25 cellular contexts compared by ENCODE assay signal in the genomic region with DNA sequence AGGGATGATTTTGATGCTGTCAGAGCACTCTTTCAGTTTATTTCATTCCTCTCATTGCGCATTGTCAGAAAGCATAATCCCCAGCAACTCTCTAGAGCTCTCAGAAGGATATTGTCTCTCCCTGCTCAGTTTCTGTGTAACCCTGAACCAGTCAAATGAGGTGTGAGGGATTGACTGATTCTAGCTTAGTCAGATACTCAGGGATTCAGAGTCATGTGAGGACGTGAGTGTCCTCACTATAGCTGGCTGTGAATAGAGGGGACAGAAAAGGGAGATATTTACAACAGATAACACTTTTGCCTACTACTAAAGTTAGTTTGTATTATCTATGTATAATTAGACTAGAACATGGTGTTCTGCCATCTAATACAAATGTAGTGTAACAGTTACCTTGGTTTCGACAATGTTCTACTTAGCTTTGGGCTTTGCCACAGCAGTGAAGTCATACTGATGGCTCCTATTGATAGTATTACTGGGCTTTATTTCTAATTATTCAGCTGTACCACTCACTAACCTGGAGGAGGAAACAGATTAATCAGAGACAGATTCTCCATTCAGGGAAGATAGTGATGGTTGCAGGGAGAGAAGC. TPM values are rescaled to one million over a fixed set of nuclear protein-coding genes. Genes with fewer than 3 reads are reported as not detected.
DNase-seq lines count a peak whose midpoint lies in the region; ATAC-seq and TF ChIP-seq lines count a peak whose summit lies in the region.
"Had no signal": no experiment of that assay in that cellular context is flagged by ENCODE, and none has a peak within 500 bp of the region (broad histone marks: within the 10 kb centered on the region; RNA-seq: fewer than 3 reads in every experiment).

No MANE protein-coding gene starts in this region.

- H3K27me3 Mint-ChIP-seq in natural killer cell treated with Interleukin-12 subunit alpha and Interleukin-12 subunit beta and Interleukin-15 and Interleukin-18, amount 100 ng/mL, for 72 hours, result no peaks in the 10 kb centered on the region
- H3K27me3 Mint-ChIP-seq: activated CD4-positive, alpha-beta T cell treated with anti-CD3 and anti-CD28 coated beads, Interleukin-2, amount 10 ng/mL, durations not matched to agents 7 days and 5 days; CD8-positive, alpha-beta memory T cell; progenitor cell of endocrine pancreas had no signal

- peak; percentile 24 for DNase-seq in Ammon's horn (ENCODE audit: low spot score)
- DNase-seq in RKO (ENCODE audit: low spot score), result peak; percentile 33
- peak; percentile 38 for DNase-seq in fibroblast of mammary gland (ENCODE audit: low read depth)
- no peak for DNase-seq in NCI-H2227 (lab: John Stamatoyannopoulos, UW; ENCODE audit: unreplicated experiment)
- DNase-seq in UCSD-AML1 (lab: John Stamatoyannopoulos, UW; ENCODE audit: unreplicated experiment), result no peak
- no peak for DNase-seq in natural killer cell treated with Interleukin-12 subunit alpha and Interleukin-12 subunit beta and Interleukin-15 and Interleukin-18, amount 100 ng/mL, for 72 hours (ENCODE audit: low spot score)
- DNase-seq: activated CD4-positive, alpha-beta T cell treated with anti-CD3 and anti-CD28 coated beads, Interleukin-2, amount 10 ng/mL, durations not matched to agents 7 days and 5 days; activated CD8-positive, alpha-beta memory T cell treated with anti-CD3 and anti-CD28 coated beads, Interleukin-2, amount 50 U/mL, for 48 hours; activated gamma-delta T cell; amygdala; CD8-positive, alpha-beta memory T cell; cerebellar nuclear complex; effector CD4-positive, alpha-beta T cell; heart right ventricle; immature natural killer cell; Karpas-422; NCI-H1092 treated with DMSO at 0.1 percent for 48 hours; NCI-H2081 treated with DMSO at 0.1 percent for 48 hours; NCI-H526 treated with DMSO at 0.1 percent for 48 hours; spleen; SW 1271 had no signal

- H3K27ac Mint-ChIP-seq in natural killer cell treated with Interleukin-12 subunit alpha and Interleukin-12 subunit beta and Interleukin-15 and Interleukin-18, amount 100 ng/mL, for 72 hours, result no peak overlapping the region
- H3K27ac Mint-ChIP-seq: activated CD4-positive, alpha-beta T cell treated with anti-CD3 and anti-CD28 coated beads, Interleukin-2, amount 10 ng/mL, durations not matched to agents 7 days and 5 days; nephron; progenitor cell of endocrine pancreas had no signal

- H3K4me1 Mint-ChIP-seq in natural killer cell treated with Interleukin-12 subunit alpha and Interleukin-12 subunit beta and Interleukin-15 and Interleukin-18, amount 100 ng/mL, for 72 hours (ENCODE audit: low read depth in 2 of 2), result peaks cover 11 to 15% of the 10 kb centered on the region in 2 donors
- H3K4me1 Mint-ChIP-seq: activated CD4-positive, alpha-beta T cell treated with anti-CD3 and anti-CD28 coated beads, Interleukin-2, amount 10 ng/mL, durations not matched to agents 7 days and 5 days; nephron had no signal

- ATAC-seq in HG03108 (IDR thresholded peaks at IDR 0.05; ENCODE audit: unreplicated experiment), result no peak
- ATAC-seq in natural killer cell treated with Interleukin-12 subunit alpha and Interleukin-12 subunit beta and Interleukin-15 and Interleukin-18, amount 100 ng/mL, for 72 hours, result no peak

- no peaks in the 10 kb centered on the region for H3K36me3 ChIP-seq in mesodermal cell (ENCODE audit: control insufficient read depth, insufficient read depth, low read length)

- no peaks in the 10 kb centered on the region for H3K36me3 Mint-ChIP-seq in natural killer cell treated with Interleukin-12 subunit alpha and Interleukin-12 subunit beta and Interleukin-15 and Interleukin-18, amount 100 ng/mL, for 72 hours

- no peaks in the 10 kb centered on the region for H3K9me3 ChIP-seq in mesodermal cell (ENCODE audit: control insufficient read depth, low read length)
- H3K9me3 ChIP-seq: heart right ventricle, spleen had no signal

- no peaks in the 10 kb centered on the region for H3K9me3 Mint-ChIP-seq in natural killer cell treated with Interleukin-12 subunit alpha and Interleukin-12 subunit beta and Interleukin-15 and Interleukin-18, amount 100 ng/mL, for 72 hours
- H3K9me3 Mint-ChIP-seq: activated CD4-positive, alpha-beta T cell treated with anti-CD3 and anti-CD28 coated beads, Interleukin-2, amount 10 ng/mL, durations not matched to agents 7 days and 5 days; CD8-positive, alpha-beta memory T cell; immature natural killer cell; nephron had no signal

- no peak overlapping the region for H3K4me3 Mint-ChIP-seq in natural killer cell treated with Interleukin-12 subunit alpha and Interleukin-12 subunit beta and Interleukin-15 and Interleukin-18, amount 100 ng/mL, for 72 hours
- H3K4me3 Mint-ChIP-seq: activated CD4-positive, alpha-beta T cell treated with anti-CD3 and anti-CD28 coated beads, Interleukin-2, amount 10 ng/mL, durations not matched to agents 7 days and 5 days; CD8-positive, alpha-beta memory T cell; immature natural killer cell; nephron had no signal

- H3K27ac ChIP-seq in mesodermal cell (ENCODE audit: low read depth, low read length, severe bottlenecking), result peak overlapping the region; percentile 8
- H3K27ac ChIP-seq: heart right ventricle, spleen had no signal

- H3K4me1 ChIP-seq in mesodermal cell (ENCODE audit: control insufficient read depth, insufficient read depth, low read length, poor library complexity, severe bottlenecking), result peaks cover 6% of the 10 kb centered on the region
- H3K4me1 ChIP-seq: spleen had no signal

- WGBS in mesodermal cell (ENCODE audit: insufficient coverage in 2 of 2), 2 experiments, result 100% methylated on average over 1 of the region's 3 CpGs

- H3K4me3 ChIP-seq in fibroblast of mammary gland (ENCODE audit: control insufficient read depth, low read depth, low read length) (no peak overlapping the region), mesodermal cell (ENCODE audit: extremely low read depth, insufficient read depth, low read length, poor library complexity, severe bottlenecking) (no peak overlapping the region)
- H3K4me3 ChIP-seq: heart right ventricle, spleen had no signal

- TF ChIP-seq CTCF in fibroblast of mammary gland (conservative IDR thresholded peaks at IDR 0.05; ENCODE audit: control insufficient read depth, insufficient read depth, low read depth, low read length), result no peak

RNA-seq across cellular contexts. Expression of gene AP1AR, which starts 19.6 kb away (rescaled TPM):
- polyA plus RNA-seq in mesodermal cell (2013, experiment 1 of 2), result 13.5 TPM
- 15.1 TPM for polyA plus RNA-seq in mesodermal cell (2013, experiment 2 of 2)
- 10 to 100 TPM; 20.0 to 21.0 TPM for total RNA-seq in natural killer cell treated with Interleukin-12 subunit alpha and Interleukin-12 subunit beta and Interleukin-15 and Interleukin-18, amount 100 ng/mL, for 72 hours

RNA-seq across cellular contexts. Expression of gene TIFA, which starts 34.6 kb away (rescaled TPM):
- 4.6 TPM for polyA plus RNA-seq in mesodermal cell (2013, experiment 1 of 2)
- 7.1 TPM for polyA plus RNA-seq in mesodermal cell (2013, experiment 2 of 2)
- total RNA-seq in natural killer cell treated with Interleukin-12 subunit alpha and Interleukin-12 subunit beta and Interleukin-15 and Interleukin-18, amount 100 ng/mL, for 72 hours, result 100 to 1,000 TPM in 1 of 2 donors, 10 to 100 TPM in 1; 64.5 to 101 TPM

RNA-seq across cellular contexts. Expression of gene ALPK1, which starts 46.0 kb away (rescaled TPM):
- polyA plus RNA-seq in mesodermal cell (2013, experiment 1 of 2), result 0.59 TPM
- 0.56 TPM for polyA plus RNA-seq in mesodermal cell (2013, experiment 2 of 2)
- total RNA-seq in natural killer cell treated with Interleukin-12 subunit alpha and Interleukin-12 subunit beta and Interleukin-15 and Interleukin-18, amount 100 ng/mL, for 72 hours, result 10 to 100 TPM; 33.3 to 49.5 TPM

Comparison
In these comparisons a context has a peak if more than half of its experiments do, and no peak if none do; other contexts are left out.
1. DNase-seq: peak in Ammon's horn (single experiment), RKO (single experiment) and fibroblast of mammary gland (single experiment); none in NCI-H2227 (single experiment), UCSD-AML1 (single experiment) and natural killer cell treated with Interleukin-12 subunit alpha and Interleukin-12 subunit beta and Interleukin-15 and Interleukin-18, amount 100 ng/mL, for 72 hours (single experiment).